ENCODE assay signal across 20 cellular contexts in the genomic region with DNA sequence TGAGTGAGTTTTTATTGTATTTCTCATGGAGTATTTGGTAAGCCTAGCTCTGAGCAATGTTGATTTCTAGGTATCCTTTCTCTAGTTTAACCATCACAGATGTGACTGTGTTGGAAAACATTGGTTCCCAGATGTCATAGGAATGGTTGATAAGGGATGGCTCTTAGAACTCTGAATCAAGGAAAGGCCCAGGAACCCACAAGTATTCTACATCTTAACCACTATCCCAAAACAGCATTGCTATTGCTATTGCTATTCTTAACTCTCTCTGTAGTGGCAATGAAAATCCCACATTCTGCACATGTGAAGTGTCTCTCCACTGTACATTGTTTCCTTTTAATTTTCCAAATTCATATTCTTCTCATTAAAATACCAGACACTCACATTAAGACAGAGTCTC.
"Had no signal": no experiment of that assay in that cellular context is flagged by ENCODE, and none has a peak within 500 bp of the region (broad histone marks: within the 10 kb centered on the region; RNA-seq: fewer than 3 reads in every experiment).

No MANE protein-coding gene starts in this region.

- ATAC-seq: activated CD8-positive, alpha-beta T cell treated with anti-CD3 and anti-CD28 coated beads, Interleukin-2, amount 10 ng/mL, durations not matched to agents 7 days and 5 days; foreskin keratinocyte; left lung; natural killer cell; T-cell had no signal

- H3K4me1 ChIP-seq: ascending aorta, foreskin keratinocyte, prostate gland, tibial artery had no signal

- H3K27ac ChIP-seq: ascending aorta, coronary artery, foreskin keratinocyte, left lung, ovary, prostate gland, tibial artery had no signal

- H3K27me3 ChIP-seq: ascending aorta, foreskin keratinocyte, left lung, ovary, tibial artery had no signal

- H3K4me3 ChIP-seq: ascending aorta, coronary artery, left lung, lung, ovary, prostate gland, tibial artery had no signal

- H3K4me1 Mint-ChIP-seq: activated naive CD4-positive, alpha-beta T cell treated with anti-CD3 and anti-CD28 coated beads, Interleukin-2, amount 50 U/mL, for 24 hours; natural killer cell had no signal

- H3K36me3 ChIP-seq: ascending aorta, left lung, ovary, prostate gland, tibial artery had no signal

- H3K9me3 ChIP-seq: ascending aorta, left lung, ovary, prostate gland, tibial artery had no signal

- H3K27ac Mint-ChIP-seq: activated CD8-positive, alpha-beta T cell treated with anti-CD3 and anti-CD28 coated beads, Interleukin-2, amount 10 ng/mL, durations not matched to agents 7 days and 5 days; activated naive CD4-positive, alpha-beta T cell treated with anti-CD3 and anti-CD28 coated beads, Interleukin-2, amount 50 U/mL, for 24 hours; activated T-helper 1 cell treated with anti-CD3 and anti-CD28 coated beads, Interleukin-12 subunit alpha, Interleukin-12 subunit beta, Interleukin-2, Interleukin-4 antibody, amounts not matched to agents 30 ng/mL and 10 ng/mL and 1 ng/mL, durations not matched to agents 14 hours and 24 hours and 36 hours; natural killer cell; stimulated activated naive CD8-positive, alpha-beta T cell treated with anti-CD3 and anti-CD28 coated beads, Interleukin-15, Interleukin-2, amounts not matched to agents 100 ng/mL and 50 ng/mL, for 24 hours had no signal

- H3K27me3 Mint-ChIP-seq: activated naive CD4-positive, alpha-beta T cell treated with anti-CD3 and anti-CD28 coated beads, Interleukin-2, amount 50 U/mL, for 24 hours; stimulated activated naive CD8-positive, alpha-beta T cell treated with anti-CD3 and anti-CD28 coated beads, Interleukin-15, Interleukin-2, amounts not matched to agents 100 ng/mL and 50 ng/mL, for 24 hours had no signal

- H3K36me3 Mint-ChIP-seq: natural killer cell, T-cell had no signal

- H3K4me3 Mint-ChIP-seq: activated CD8-positive, alpha-beta T cell treated with anti-CD3 and anti-CD28 coated beads, Interleukin-2, amount 10 ng/mL, durations not matched to agents 7 days and 5 days; activated naive CD4-positive, alpha-beta T cell treated with anti-CD3 and anti-CD28 coated beads, Interleukin-2, amount 50 U/mL, for 24 hours; activated T-helper 1 cell treated with anti-CD3 and anti-CD28 coated beads, Interleukin-12 subunit alpha, Interleukin-12 subunit beta, Interleukin-2, Interleukin-4 antibody, amounts not matched to agents 30 ng/mL and 10 ng/mL and 1 ng/mL, durations not matched to agents 14 hours and 24 hours and 36 hours; natural killer cell; stimulated activated naive CD8-positive, alpha-beta T cell treated with anti-CD3 and anti-CD28 coated beads, Interleukin-15, Interleukin-2, amounts not matched to agents 100 ng/mL and 50 ng/mL, for 24 hours; T-cell had no signal

- DNase-seq: activated CD4-positive, alpha-beta T cell treated with anti-CD3 and anti-CD28 coated beads for 1 hour; activated CD4-positive, alpha-beta T cell treated with anti-CD3 and anti-CD28 coated beads, Interleukin-2, amount 50 U/mL, for 1 hour; activated CD8-positive, alpha-beta T cell treated with anti-CD3 and anti-CD28 coated beads, Interleukin-2, amount 10 ng/mL, durations not matched to agents 7 days and 5 days; activated gamma-delta T cell treated with Interleukin-2 at 50 U/mL for 16 hours; foreskin keratinocyte; left lung; natural killer cell; ovary; stimulated activated CD4-positive, alpha-beta T cell treated with anti-CD3 and anti-CD28 coated beads, Interleukin-12 subunit alpha, Interleukin-12 subunit beta, amount 100 ng/mL, for 4 hours; stimulated activated CD4-positive, alpha-beta T cell treated with anti-CD3 and anti-CD28 coated beads, Interleukin-4, amount 100 ng/mL, for 4 hours; substantia nigra; T-cell; tibial artery had no signal
